18 cellular contexts compared by ENCODE assay signal in the genomic region with DNA sequence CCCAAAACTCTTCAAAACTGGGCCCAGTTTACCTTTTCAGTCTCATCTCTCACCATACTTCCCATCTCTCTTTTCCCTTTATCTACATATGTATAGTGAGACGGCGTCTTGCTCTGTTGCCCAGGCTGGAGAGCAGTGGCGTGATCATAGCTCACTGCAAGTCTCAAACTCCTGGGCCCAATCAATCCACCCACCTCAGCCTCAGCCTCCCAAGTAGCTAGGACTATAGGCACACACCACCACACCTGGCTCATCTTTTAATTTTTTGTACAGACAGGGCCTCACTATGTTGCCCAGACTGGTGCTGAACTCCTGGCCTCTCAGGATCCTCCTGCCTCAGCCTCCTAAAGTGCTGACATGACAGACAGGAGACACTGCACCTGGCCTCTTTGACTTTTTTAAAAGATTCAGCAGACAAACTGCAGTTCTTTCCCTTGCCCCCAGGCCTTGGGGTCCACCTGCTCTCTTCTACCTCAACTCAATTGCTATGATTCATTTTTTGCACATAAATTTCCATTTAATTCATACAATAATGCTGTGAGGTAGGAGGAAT. TPM values are rescaled to one million over a fixed set of nuclear protein-coding genes. Genes with fewer than 3 reads are reported as not detected.
DNase-seq lines count a peak whose midpoint lies in the region; ATAC-seq, FAIRE-seq and TF ChIP-seq lines count a peak whose summit lies in the region.
"Had no signal": no experiment of that assay in that cellular context is flagged by ENCODE, and none has a peak within 500 bp of the region (broad histone marks: within the 10 kb centered on the region; RNA-seq: fewer than 3 reads in every experiment).

No MANE protein-coding gene starts in this region.

- H3K79me2 ChIP-seq in K562 (ENCODE audit: control insufficient read depth, insufficient read depth, low read length) = no peaks in the 10 kb centered on the region; the same call in 1 of the 3 replicates

- no peak overlapping the region for H3K4me3 ChIP-seq in K562
- no peak overlapping the region for H3K4me3 ChIP-seq in esophagus squamous epithelium
- H3K4me3 ChIP-seq: BLaER1, GM12878, HAP-1 had no signal

- DNase-seq in activated naive CD4-positive, alpha-beta T cell treated with anti-CD3 and anti-CD28 coated beads for 36 hours = no peak
- no peak for DNase-seq in T-helper 17 cell
- DNase-seq in K562 (ENCODE audit: extremely low read depth in 1 of 4, low spot score in 3 of 4) = no peak
- DNase-seq in progenitor cell of endocrine pancreas (ENCODE audit: low spot score, unreplicated experiment) = no peak
- DNase-seq in activated effector memory CD4-positive, alpha-beta T cell treated with anti-CD3 and anti-CD28 coated beads, Interleukin-2, amount 50 U/mL, for 16 hours = no peak
- DNase-seq in superior temporal gyrus (ENCODE audit: extremely low spot score) = no peak
- no peak for DNase-seq in esophagus squamous epithelium (lab: John Stamatoyannopoulos, UW)
- DNase-seq: Calu3; CD4-positive, alpha-beta memory T cell; DMS79 treated with DMSO at 0.1 percent for 48 hours; GF-D8 had no signal

- TF ChIP-seq EP300 in K562 (IDR thresholded peaks at IDR 0.05; ENCODE audit: low read length) = no peak

- POLR2A ChIA-PET in K562 (lab: Yijun Ruan, JAX) = no interaction called here

- H3K27me3 ChIP-seq in K562 (ENCODE audit: control insufficient read depth in 2 of 2, insufficient read depth in 2 of 2, low read length in 2 of 2) (no peaks in the 10 kb centered on the region), esophagus squamous epithelium (no peaks in the 10 kb centered on the region)
- H3K27me3 ChIP-seq: BLaER1 had no signal

- TF ChIP-seq CTCF in K562 (IDR thresholded peaks at IDR 0.05 in 2 of 3, conservative IDR thresholded peaks at IDR 0.05 in 1 of 3; ENCODE audit: insufficient read depth in 2 of 3, low read depth in 1 of 3, low read length in 3 of 3) (no peak), progenitor cell of endocrine pancreas (IDR thresholded peaks at IDR 0.05; ENCODE audit: unreplicated experiment) (no peak), esophagus squamous epithelium (IDR thresholded peaks at IDR 0.05) (no peak)

- no peaks in the 10 kb centered on the region for H3K9me1 ChIP-seq in K562 (ENCODE audit: control insufficient read depth, insufficient read depth, low read length)

- no peaks in the 10 kb centered on the region for H3K9me3 Mint-ChIP-seq in activated naive CD4-positive, alpha-beta T cell treated with anti-CD3 and anti-CD28 coated beads, Interleukin-2, amount 50 U/mL, for 24 hours
- H3K9me3 Mint-ChIP-seq in activated naive CD4-positive, alpha-beta T cell treated with anti-CD3 and anti-CD28 coated beads for 36 hours = no peaks in the 10 kb centered on the region
- no peaks in the 10 kb centered on the region for H3K9me3 Mint-ChIP-seq in progenitor cell of endocrine pancreas (ENCODE audit: low read depth)

- TF ChIP-seq RAD21 in K562 (CRISPR knock-in tag; conservative IDR thresholded peaks at IDR 0.05 in 1 of 2, IDR thresholded peaks at IDR 0.05 in 1 of 2) = no peak

- intact Hi-C loops in activated naive CD4-positive, alpha-beta T cell treated with anti-CD3 and anti-CD28 coated beads for 36 hours (cut with micrococcal nuclease) = no loop called here
- intact Hi-C loops in K562 (cut with micrococcal nuclease) (no loop called here), esophagus squamous epithelium (cut with DNase I) (no loop called here)

- no peak for TF ChIP-seq POLR2A in K562 (conservative IDR thresholded peaks at IDR 0.05)
- TF ChIP-seq POLR2A in esophagus squamous epithelium (IDR thresholded peaks at IDR 0.05) = no peak

- no peaks in the 10 kb centered on the region for H3K27me3 Mint-ChIP-seq in activated naive CD4-positive, alpha-beta T cell treated with anti-CD3 and anti-CD28 coated beads, Interleukin-2, amount 50 U/mL, for 24 hours
- H3K27me3 Mint-ChIP-seq in activated naive CD4-positive, alpha-beta T cell treated with anti-CD3 and anti-CD28 coated beads for 36 hours (ENCODE audit: low read depth) = no peaks in the 10 kb centered on the region
- H3K27me3 Mint-ChIP-seq in T-helper 17 cell (no peaks in the 10 kb centered on the region), progenitor cell of endocrine pancreas (no peaks in the 10 kb centered on the region)
- H3K27me3 Mint-ChIP-seq: CD4-positive, alpha-beta memory T cell had no signal

- H4K20me1 ChIP-seq in K562 (replicated peaks; ENCODE audit: control insufficient read depth, insufficient read depth, low read length) = no peaks in the 10 kb centered on the region
- H4K20me1 ChIP-seq: BLaER1 had no signal

- H3K27ac Mint-ChIP-seq in activated naive CD4-positive, alpha-beta T cell treated with anti-CD3 and anti-CD28 coated beads, Interleukin-2, amount 50 U/mL, for 24 hours = peak overlapping the region; percentile 46
- no peak overlapping the region for H3K27ac Mint-ChIP-seq in activated naive CD4-positive, alpha-beta T cell treated with anti-CD3 and anti-CD28 coated beads for 36 hours
- peak overlapping the region; percentile 83 for H3K27ac Mint-ChIP-seq in T-helper 17 cell
- H3K27ac Mint-ChIP-seq in progenitor cell of endocrine pancreas = peak overlapping the region; percentile 83

- CTCF ChIA-PET in activated naive CD4-positive, alpha-beta T cell treated with anti-CD3 and anti-CD28 coated beads for 36 hours (lab: Charles Lee) = no interaction called here
- CTCF ChIA-PET in K562 (lab: Yijun Ruan, JAX; ENCODE audit: low intra/inter-chr PET ratio) = no interaction called here

- H3K9me3 ChIP-seq in T-helper 17 cell (ENCODE audit: control insufficient read depth, low read length, poor library complexity, severe bottlenecking) (no peaks in the 10 kb centered on the region), K562 (replicated peaks; ENCODE audit: control insufficient read depth, insufficient read depth, low read depth, low read length) (no peaks in the 10 kb centered on the region), esophagus squamous epithelium (no peaks in the 10 kb centered on the region)
- H3K9me3 ChIP-seq: BLaER1, HAP-1 had no signal

- peak; percentile 19 for FAIRE-seq in K562 (lab: Jason Lieb, UNC)
- FAIRE-seq: GM19239 had no signal

- no peak overlapping the region for H3K9ac ChIP-seq in K562 (ENCODE audit: insufficient read depth in 1 of 2, low read depth in 2 of 2, low read length in 2 of 2)
- H3K9ac ChIP-seq: BLaER1 had no signal

- H3K4me3 Mint-ChIP-seq in activated naive CD4-positive, alpha-beta T cell treated with anti-CD3 and anti-CD28 coated beads, Interleukin-2, amount 50 U/mL, for 24 hours = no peak overlapping the region
- no peak overlapping the region for H3K4me3 Mint-ChIP-seq in activated naive CD4-positive, alpha-beta T cell treated with anti-CD3 and anti-CD28 coated beads for 36 hours
- H3K4me3 Mint-ChIP-seq in T-helper 17 cell (no peak overlapping the region), progenitor cell of endocrine pancreas (ENCODE audit: low read depth) (no peak overlapping the region)
- H3K4me3 Mint-ChIP-seq: CD14-positive monocyte; CD4-positive, alpha-beta memory T cell had no signal

- H2AFZ ChIP-seq in K562 (ENCODE audit: low read depth, low read length) = no peak overlapping the region

- H3K27ac ChIP-seq in K562 (ENCODE audit: extremely low read depth, low read depth, low read length) = no peak overlapping the region
- H3K27ac ChIP-seq in esophagus squamous epithelium = no peak overlapping the region
- H3K27ac ChIP-seq: 22Rv1, BLaER1 had no signal

- in situ Hi-C loops in K562 (cut with MboI) = no loop called here

- peaks cover 11% of the 10 kb centered on the region for H3K4me1 Mint-ChIP-seq in activated naive CD4-positive, alpha-beta T cell treated with anti-CD3 and anti-CD28 coated beads, Interleukin-2, amount 50 U/mL, for 24 hours
- no peaks in the 10 kb centered on the region for H3K4me1 Mint-ChIP-seq in activated naive CD4-positive, alpha-beta T cell treated with anti-CD3 and anti-CD28 coated beads for 36 hours (ENCODE audit: low read depth)
- peaks cover 7% of the 10 kb centered on the region for H3K4me1 Mint-ChIP-seq in T-helper 17 cell
- no peaks in the 10 kb centered on the region for H3K4me1 Mint-ChIP-seq in progenitor cell of endocrine pancreas (ENCODE audit: low read depth)
- H3K4me1 Mint-ChIP-seq: CD14-positive monocyte had no signal

- ATAC-seq in T-helper 17 cell (no peak), K562 (no peak)
- ATAC-seq: GM12878 had no signal

- peaks cover 6% of the 10 kb centered on the region for H3K36me3 Mint-ChIP-seq in activated naive CD4-positive, alpha-beta T cell treated with anti-CD3 and anti-CD28 coated beads, Interleukin-2, amount 50 U/mL, for 24 hours
- peaks cover 14% of the 10 kb centered on the region for H3K36me3 Mint-ChIP-seq in activated naive CD4-positive, alpha-beta T cell treated with anti-CD3 and anti-CD28 coated beads for 36 hours (ENCODE audit: low read depth)
- H3K36me3 Mint-ChIP-seq in T-helper 17 cell (ENCODE audit: low read depth) = peaks cover 4% of the 10 kb centered on the region
- peaks cover 2% of the 10 kb centered on the region for H3K36me3 Mint-ChIP-seq in progenitor cell of endocrine pancreas (ENCODE audit: insufficient read depth)

- H3K36me3 ChIP-seq in K562 (ENCODE audit: control insufficient read depth, insufficient read depth, low read length) (peaks cover 6% of the 10 kb centered on the region; the same call in 2 of the 3 replicates), esophagus squamous epithelium (peaks cover 0 to 31% (median 0%) of the 10 kb centered on the region in 3 donors)
- H3K36me3 ChIP-seq: BLaER1 had no signal

- H3K4me2 ChIP-seq in K562 (ENCODE audit: insufficient read depth, low read length) = no peak overlapping the region
- H3K4me2 ChIP-seq: BLaER1 had no signal

- no TSS peak for BruUV-seq in K562 (replicated peaks; lab: Mats Ljungman, UMichigan)

- 85% methylated on average over 3 of the region's 3 CpGs for WGBS in K562 (ENCODE audit: insufficient coverage, low coverage, missing lambda C conversion rate)
- 97 to 100% methylated on average over 3 of the region's 3 CpGs for WGBS in esophagus squamous epithelium, 2 donors

- H3K4me1 ChIP-seq in K562 (replicated peaks in 1 of 2; ENCODE audit: control insufficient read depth in 2 of 2, insufficient read depth in 2 of 2, low read length in 2 of 2) (no peaks in the 10 kb centered on the region), esophagus squamous epithelium (no peaks in the 10 kb centered on the region)
- H3K4me1 ChIP-seq: BLaER1, HAP-1 had no signal

RNA-seq across cellular contexts. Expression of a gene that starts 33.6 kb away (rescaled TPM):
- 10 to 100 TPM; 23.6 to 25.4 TPM for total RNA-seq in activated naive CD4-positive, alpha-beta T cell treated with anti-CD3 and anti-CD28 coated beads for 36 hours
- total RNA-seq in T-helper 17 cell = 10 to 100 TPM; 15.7 to 20.5 TPM
- 20.7 and 41.6 TPM in 2 replicates for total RNA-seq in K562 (2011; cell fraction: chromatin; rRNA removed; ENCODE audit: low replicate concordance)
- 12.0 and 14.1 TPM in 2 replicates for total RNA-seq in K562 (2011; cell fraction: nucleolus; rRNA removed)
- total RNA-seq in K562 (2011; cell fraction: nucleoplasm; rRNA removed) = 23.2 and 35.4 TPM in 2 replicates
- total RNA-seq in K562 (2014; rRNA removed) = 17.2 and 18.1 TPM in 2 replicates
- total RNA-seq in K562 (2014; rRNA removed; fragmentation: Illumina TruSeq; extraction: Trizol) = 17.4 and 21.1 TPM in 2 replicates
- 17.2 and 19.3 TPM in 2 replicates for total RNA-seq in K562 (2015; rRNA removed; fragmentation: Illumina TruSeq; extraction: Trizol)
- total RNA-seq in K562 (2021) = 26.9 and 29.0 TPM in 2 replicates
- 25.4 and 34.4 TPM in 2 replicates for polyA plus RNA-seq in K562 (2011; rRNA removed)
- polyA plus RNA-seq in K562 (2011; cell fraction: cytosol; rRNA removed) = 11.5 and 16.8 TPM in 2 replicates
- polyA plus RNA-seq in K562 (2011; cell fraction: nucleus; rRNA removed) = 12.3 and 14.5 TPM in 2 replicates
- 22.6 and 28.0 TPM in 2 replicates for polyA plus RNA-seq in K562 (2012)
- 35.2 and 38.9 TPM in 2 replicates for polyA plus RNA-seq in K562 (2014; fragmentation: Illumina TruSeq; extraction: Trizol)
- 10 to 100 TPM in 1 of 2 experiments, 1 to 10 TPM in 1; 8.0 to 17.8 TPM for polyA plus RNA-seq in K562 (2014; fragmentation: Nextera tagmentation; extraction: Ambion mirVana)
- polyA plus RNA-seq in K562 (2014; rRNA removed) = 24.2 and 27.5 TPM in 2 replicates
- polyA minus RNA-seq in K562 (2011; rRNA and poly(A)+ RNA removed) = 26.0 and 28.2 TPM in 2 replicates
- 10.6 and 11.7 TPM in 2 replicates for polyA minus RNA-seq in K562 (2011; cell fraction: cytosol; rRNA and poly(A)+ RNA removed)
- polyA minus RNA-seq in K562 (2011; cell fraction: nucleus; rRNA and poly(A)+ RNA removed) = 4.8 and 7.7 TPM in 2 replicates
- 40.0 and 44.2 TPM in 2 replicates for total RNA-seq in progenitor cell of endocrine pancreas
- 10 to 100 TPM; 10.8 to 12.0 (median 11.7) TPM for total RNA-seq in esophagus squamous epithelium

RNA-seq across cellular contexts. Expression of a gene that starts 56.0 kb away (rescaled TPM):
- total RNA-seq in activated naive CD4-positive, alpha-beta T cell treated with anti-CD3 and anti-CD28 coated beads for 36 hours = 10 to 100 TPM in 1 of 2 experiments, 1 to 10 TPM in 1; 8.4 to 11.0 TPM
- total RNA-seq in T-helper 17 cell (10 to 100 TPM; 19.2 to 19.9 TPM), K562 (2014; rRNA removed) (5.9 and 8.0 TPM in 2 replicates), K562 (2014; rRNA removed; fragmentation: Illumina TruSeq; extraction: Trizol) (5.2 and 5.9 TPM in 2 replicates), K562 (2015; rRNA removed; fragmentation: Illumina TruSeq; extraction: Trizol) (5.0 and 5.7 TPM in 2 replicates), K562 (2021) (10.8 and 13.9 TPM in 2 replicates), progenitor cell of endocrine pancreas (66.4 and 67.0 TPM in 2 replicates), esophagus squamous epithelium (10 to 100 TPM in 2 of 4 donors, 1 to 10 TPM in 2; 7.4 to 14.7 (median 10.4) TPM)
- 21.5 and 24.2 TPM in 2 replicates for total RNA-seq in K562 (2011; cell fraction: chromatin; rRNA removed; ENCODE audit: low replicate concordance)
- total RNA-seq in K562 (2011; cell fraction: nucleolus; rRNA removed) = 12.0 and 13.7 TPM in 2 replicates
- total RNA-seq in K562 (2011; cell fraction: nucleoplasm; rRNA removed) = 16.7 and 20.5 TPM in 2 replicates
- polyA plus RNA-seq in K562 (2011; rRNA removed) (9.7 and 9.9 TPM in 2 replicates), K562 (2014; fragmentation: Illumina TruSeq; extraction: Trizol) (8.9 and 9.1 TPM in 2 replicates), K562 (2014; fragmentation: Nextera tagmentation; extraction: Ambion mirVana) (1 to 10 TPM; 1.6 to 1.8 TPM), K562 (2014; rRNA removed) (7.9 and 8.5 TPM in 2 replicates)
- 5.5 and 6.0 TPM in 2 replicates for polyA plus RNA-seq in K562 (2011; cell fraction: cytosol; rRNA removed)
- 9.9 and 10.9 TPM in 2 replicates for polyA plus RNA-seq in K562 (2011; cell fraction: nucleus; rRNA removed)
- polyA plus RNA-seq in K562 (2012) = 7.2 and 11.0 TPM in 2 replicates
- polyA minus RNA-seq in K562 (2011; rRNA and poly(A)+ RNA removed) = 9.7 and 9.9 TPM in 2 replicates
- 5.0 and 9.4 TPM in 2 replicates for polyA minus RNA-seq in K562 (2011; cell fraction: cytosol; rRNA and poly(A)+ RNA removed)
- polyA minus RNA-seq in K562 (2011; cell fraction: nucleus; rRNA and poly(A)+ RNA removed) = 4.4 and 7.4 TPM in 2 replicates
